ENCODE assay signal across 20 cellular contexts in genomic region chr4:8591114-8591513, GRCh38. TPM values are rescaled to one million over a fixed set of nuclear protein-coding genes. Genes with fewer than 3 reads are reported as not detected.
DNase-seq lines count a peak whose midpoint lies in the region; ATAC-seq and TF ChIP-seq lines count a peak whose summit lies in the region.
"Had no signal": no experiment of that assay in that cellular context is flagged by ENCODE, and none has a peak within 500 bp of the region (broad histone marks: within the 10 kb centered on the region; RNA-seq: fewer than 3 reads in every experiment).

No MANE protein-coding gene starts in this region.

- peaks cover 15% of the 10 kb centered on the region for H3K27me3 Mint-ChIP-seq in glutamatergic neuron (ENCODE audit: unreplicated experiment)

- no peak overlapping the region for H2BK12ac ChIP-seq in neuronal stem cell (ENCODE audit: low read length)

- H3K4me3 Mint-ChIP-seq in glutamatergic neuron (ENCODE audit: unreplicated experiment), result no peak overlapping the region
- H3K4me3 Mint-ChIP-seq: CD4-positive, alpha-beta T cell had no signal

- no peak for ATAC-seq in left cardiac atrium
- no peak for ATAC-seq in heart right ventricle
- no peak for ATAC-seq in HG02642 (IDR thresholded peaks at IDR 0.05; ENCODE audit: poor library complexity, unreplicated experiment)

- DNase-seq in left cardiac atrium (peak; percentile 7), heart right ventricle (no peak), NT2/D1 (ENCODE audit: low read depth, low spot score) (no peak), glutamatergic neuron (peak; percentile 5), neuronal stem cell (ENCODE audit: low spot score) (no peak), NCI-H1417 (lab: John Stamatoyannopoulos, UW) (no peak), A172 (ENCODE audit: low spot score) (no peak)
- DNase-seq: ACHN; AML-193; Caco-2; CD4-positive, alpha-beta T cell; DMS153; DMS79; GDM1; H7 had no signal

- H3K18ac ChIP-seq in neuronal stem cell (ENCODE audit: low read length), result peak overlapping the region; percentile 31

- H3K4me3 ChIP-seq in heart right ventricle (no peak overlapping the region), NT2/D1 (ENCODE audit: insufficient read length, low read depth) (no peak overlapping the region), neuronal stem cell (ENCODE audit: low read length in 2 of 2) (no peak overlapping the region)
- H3K4me3 ChIP-seq: GM23338 had no signal

- H2AK5ac ChIP-seq in neuronal stem cell (ENCODE audit: low read depth, low read length), result peak overlapping the region; percentile 59

- H2AFZ ChIP-seq in neuronal stem cell (ENCODE audit: low read length), result no peak overlapping the region

- H3K36me3 ChIP-seq in heart right ventricle (no peaks in the 10 kb centered on the region), NT2/D1 (ENCODE audit: insufficient read depth, insufficient read length, low read length) (peaks cover 23% of the 10 kb centered on the region), neuronal stem cell (replicated peaks in 1 of 2; ENCODE audit: control insufficient read depth in 2 of 2, insufficient read depth in 2 of 2, low read length in 2 of 2) (no peaks in the 10 kb centered on the region)

- H3K9me3 ChIP-seq in heart right ventricle, result no peaks in the 10 kb centered on the region
- no peaks in the 10 kb centered on the region for H3K9me3 ChIP-seq in NT2/D1 (ENCODE audit: insufficient read depth, low read length)
- peaks cover 0 to 2% of the 10 kb centered on the region in 2 donors for H3K9me3 ChIP-seq in neuronal stem cell (replicated peaks in 1 of 2; ENCODE audit: control insufficient read depth in 2 of 2, insufficient read depth in 1 of 2, low read depth in 1 of 2, low read length in 2 of 2)
- H3K9me3 ChIP-seq: Caco-2 had no signal

- peaks cover 3% of the 10 kb centered on the region for H3K9me3 Mint-ChIP-seq in glutamatergic neuron (ENCODE audit: unreplicated experiment)
- H3K9me3 Mint-ChIP-seq: CD4-positive, alpha-beta T cell; GM23338 had no signal

- H2BK15ac ChIP-seq in neuronal stem cell (ENCODE audit: low read length), result no peak overlapping the region

- no peak overlapping the region for H3K14ac ChIP-seq in neuronal stem cell (ENCODE audit: low read length)

- intact Hi-C loops in left cardiac atrium (cut with DNase I), result loop anchor here (5.0 to 10.0 kb wide), 2 partner anchors 124 to 346 kb away; no protein-coding TSS in a partner anchor
- intact Hi-C loops in heart right ventricle (cut with DNase I), result loop anchor here in 9 of 10 donors (5.0 to 10.0 kb wide), 4 partner anchors 119 to 349 kb away; no protein-coding TSS in a partner anchor

- H3K4me2 ChIP-seq in neuronal stem cell (ENCODE audit: insufficient read depth, low read length, poor library complexity, severe bottlenecking), result no peak overlapping the region

- no peak overlapping the region for H3K23ac ChIP-seq in neuronal stem cell (ENCODE audit: low read depth, low read length, poor library complexity)

- no peak overlapping the region for H4K8ac ChIP-seq in neuronal stem cell (ENCODE audit: low read depth, low read length)

- H3K4me1 Mint-ChIP-seq in glutamatergic neuron (ENCODE audit: low read depth, unreplicated experiment), result peaks cover 15% of the 10 kb centered on the region

- no peak overlapping the region for H3K27ac Mint-ChIP-seq in glutamatergic neuron (ENCODE audit: unreplicated experiment)
- H3K27ac Mint-ChIP-seq: CD4-positive, alpha-beta T cell; GM23338 had no signal

- no peak for TF ChIP-seq CTCF in heart right ventricle (IDR thresholded peaks at IDR 0.05)
- no peak for TF ChIP-seq CTCF in glutamatergic neuron (IDR thresholded peaks at IDR 0.05; ENCODE audit: partially characterized antibody, unreplicated experiment)

- H2BK5ac ChIP-seq in neuronal stem cell (ENCODE audit: low read length), result peak overlapping the region; percentile 11

- H2BK120ac ChIP-seq in neuronal stem cell (ENCODE audit: low read depth, low read length), result peak overlapping the region; percentile 82

- H3K9ac ChIP-seq in NT2/D1 (ENCODE audit: insufficient read length, low read depth) (peak overlapping the region; percentile 32), neuronal stem cell (ENCODE audit: low read depth, low read length, poor library complexity) (no peak overlapping the region)

- whole genome bisulfite sequencing in heart right ventricle, 2 donors, result 78 to 79% methylated on average over 9 of the region's 9 CpGs
- no CpG with 5 or more reads among the region's 9 CpGs for WGBS in neuronal stem cell (ENCODE audit: extremely low coverage in 2 of 2, insufficient read length in 2 of 2, insufficient replicate concordance in 1 of 2), 2 donors

- H4K91ac ChIP-seq in neuronal stem cell (ENCODE audit: low read depth, low read length, poor library complexity), result no peak overlapping the region

- no peak overlapping the region for H3K4ac ChIP-seq in neuronal stem cell (ENCODE audit: low read length)

- no peaks in the 10 kb centered on the region for H3K79me1 ChIP-seq in neuronal stem cell (ENCODE audit: low read depth, low read length)

- peaks cover 0 to 12% (median 0%) of the 10 kb centered on the region in 9 donors for H3K4me1 ChIP-seq in heart right ventricle
- peaks cover 49% of the 10 kb centered on the region for H3K4me1 ChIP-seq in NT2/D1 (ENCODE audit: insufficient read depth, insufficient read length)
- peaks cover 0 to 34% of the 10 kb centered on the region in 2 donors for H3K4me1 ChIP-seq in neuronal stem cell (ENCODE audit: control insufficient read depth in 2 of 2, insufficient read depth in 1 of 2, low read depth in 1 of 2, low read length in 2 of 2)

- H3K27ac ChIP-seq in heart right ventricle (no peak overlapping the region), neuronal stem cell (replicated peaks; ENCODE audit: low read length) (no peak overlapping the region)
- H3K27ac ChIP-seq: C4-2B had no signal

- H3K27me3 ChIP-seq in heart right ventricle (peaks cover 15 to 86% (median 76%) of the 10 kb centered on the region in 7 donors), NT2/D1 (ENCODE audit: insufficient read depth, insufficient read length) (no peaks in the 10 kb centered on the region), neuronal stem cell (ENCODE audit: control insufficient read depth in 3 of 3, insufficient read depth in 3 of 3, low read depth in 1 of 3, low read length in 3 of 3) (peaks cover 0 to 64% (median 13%) of the 10 kb centered on the region in 3 experiments)

- H3K36me3 Mint-ChIP-seq in glutamatergic neuron (ENCODE audit: unreplicated experiment), result no peaks in the 10 kb centered on the region

RNA-seq across cellular contexts. Expression of gene CPZ, which starts 1.5 kb away (rescaled TPM):
- total RNA-seq in left cardiac atrium, result 1 to 10 TPM; 1.8 to 2.2 TPM
- total RNA-seq in heart right ventricle, result under 1 TPM in 5 of 10 donors, not detected in 5; 0.12 to 0.85 (median 0.37) TPM
- polyA plus RNA-seq in heart right ventricle, result under 1 TPM; 0.70 to 0.80 TPM
- total RNA-seq in glutamatergic neuron (ENCODE audit: unreplicated experiment), result 0.27 TPM
- 6.7 TPM for polyA plus RNA-seq in neuronal stem cell (2013, experiment 1 of 2)
- 6.7 TPM for polyA plus RNA-seq in neuronal stem cell (2013, experiment 2 of 2)
- 3.1 TPM in 2 replicates for total RNA-seq in A172 (2014; rRNA removed; shearing (Covaris generic))
- total RNA-seq: CD4-positive, alpha-beta T cell; HT-29 had no signal

RNA-seq across cellular contexts. Expression of gene GPR78, which starts 10.9 kb away (rescaled TPM):
- total RNA-seq in left cardiac atrium (under 1 TPM in 1 of 2 donors, not detected in 1; 0.06 TPM), heart right ventricle (under 1 TPM in 1 of 10 donors, not detected in 9; 0.12 TPM), glutamatergic neuron (ENCODE audit: unreplicated experiment) (0.17 TPM)
- under 1 TPM in 1 of 2 donors, not detected in 1; 0.01 TPM for polyA plus RNA-seq in heart right ventricle
- polyA plus RNA-seq in neuronal stem cell (2013, experiment 1 of 2), result 0.22 TPM
- polyA plus RNA-seq in neuronal stem cell (2013, experiment 2 of 2), result 0.15 TPM
- total RNA-seq in A172 (2014; rRNA removed; shearing (Covaris generic)), result 0.12 and 0.59 TPM in 2 replicates
- total RNA-seq: CD4-positive, alpha-beta T cell; Daoy; HT-29 had no signal

Comparison
In these comparisons a context has a peak if more than half of its experiments do, and no peak if none do; other contexts are left out.
1. DNase-seq: peak in left cardiac atrium (single experiment) and glutamatergic neuron (single experiment); none in heart right ventricle (0 of 2), NT2/D1 (single experiment), neuronal stem cell (single experiment), NCI-H1417 (0 of 3) and A172 (single experiment).